ENCODE assay signal across 1 cellular context in the genomic region with DNA sequence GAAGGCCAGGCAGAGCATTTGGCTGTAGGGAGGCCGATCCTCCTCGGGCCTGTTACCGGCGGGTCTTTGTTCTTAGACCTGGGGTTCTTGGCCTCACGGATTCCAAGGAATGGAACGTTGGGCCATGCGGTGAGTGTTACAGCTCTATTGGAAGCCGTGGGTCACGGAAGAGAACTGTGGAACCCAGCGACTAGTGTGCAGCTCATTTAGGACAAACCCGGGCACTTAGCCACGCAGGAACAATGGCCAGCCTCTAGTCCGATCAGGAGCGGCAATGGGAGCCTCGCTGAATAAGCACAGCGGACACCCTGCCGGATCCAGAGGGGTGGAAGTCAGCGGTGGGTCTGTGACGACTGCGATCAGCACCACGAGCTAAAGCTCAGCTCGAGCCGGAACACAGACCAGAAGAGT.
TF ChIP-seq lines count a peak whose summit lies in the region.

No MANE protein-coding gene starts in this region.

TF ChIP-seq in liver, 16 proteins besides CTCF, POLR2A, EP300 and RAD21:
- TF ChIP-seq, protein P1, sequence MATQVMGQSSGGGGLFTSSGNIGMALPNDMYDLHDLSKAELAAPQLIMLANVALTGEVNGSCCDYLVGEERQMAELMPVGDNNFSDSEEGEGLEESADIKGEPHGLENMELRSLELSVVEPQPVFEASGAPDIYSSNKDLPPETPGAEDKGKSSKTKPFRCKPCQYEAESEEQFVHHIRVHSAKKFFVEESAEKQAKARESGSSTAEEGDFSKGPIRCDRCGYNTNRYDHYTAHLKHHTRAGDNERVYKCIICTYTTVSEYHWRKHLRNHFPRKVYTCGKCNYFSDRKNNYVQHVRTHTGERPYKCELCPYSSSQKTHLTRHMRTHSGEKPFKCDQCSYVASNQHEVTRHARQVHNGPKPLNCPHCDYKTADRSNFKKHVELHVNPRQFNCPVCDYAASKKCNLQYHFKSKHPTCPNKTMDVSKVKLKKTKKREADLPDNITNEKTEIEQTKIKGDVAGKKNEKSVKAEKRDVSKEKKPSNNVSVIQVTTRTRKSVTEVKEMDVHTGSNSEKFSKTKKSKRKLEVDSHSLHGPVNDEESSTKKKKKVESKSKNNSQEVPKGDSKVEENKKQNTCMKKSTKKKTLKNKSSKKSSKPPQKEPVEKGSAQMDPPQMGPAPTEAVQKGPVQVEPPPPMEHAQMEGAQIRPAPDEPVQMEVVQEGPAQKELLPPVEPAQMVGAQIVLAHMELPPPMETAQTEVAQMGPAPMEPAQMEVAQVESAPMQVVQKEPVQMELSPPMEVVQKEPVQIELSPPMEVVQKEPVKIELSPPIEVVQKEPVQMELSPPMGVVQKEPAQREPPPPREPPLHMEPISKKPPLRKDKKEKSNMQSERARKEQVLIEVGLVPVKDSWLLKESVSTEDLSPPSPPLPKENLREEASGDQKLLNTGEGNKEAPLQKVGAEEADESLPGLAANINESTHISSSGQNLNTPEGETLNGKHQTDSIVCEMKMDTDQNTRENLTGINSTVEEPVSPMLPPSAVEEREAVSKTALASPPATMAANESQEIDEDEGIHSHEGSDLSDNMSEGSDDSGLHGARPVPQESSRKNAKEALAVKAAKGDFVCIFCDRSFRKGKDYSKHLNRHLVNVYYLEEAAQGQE (IDR thresholded peaks at IDR 0.05), result no peak
- TF ChIP-seq, protein P2, sequence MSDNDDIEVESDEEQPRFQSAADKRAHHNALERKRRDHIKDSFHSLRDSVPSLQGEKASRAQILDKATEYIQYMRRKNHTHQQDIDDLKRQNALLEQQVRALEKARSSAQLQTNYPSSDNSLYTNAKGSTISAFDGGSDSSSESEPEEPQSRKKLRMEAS (IDR thresholded peaks at IDR 0.05), result no peak
- TF ChIP-seq, protein P3, sequence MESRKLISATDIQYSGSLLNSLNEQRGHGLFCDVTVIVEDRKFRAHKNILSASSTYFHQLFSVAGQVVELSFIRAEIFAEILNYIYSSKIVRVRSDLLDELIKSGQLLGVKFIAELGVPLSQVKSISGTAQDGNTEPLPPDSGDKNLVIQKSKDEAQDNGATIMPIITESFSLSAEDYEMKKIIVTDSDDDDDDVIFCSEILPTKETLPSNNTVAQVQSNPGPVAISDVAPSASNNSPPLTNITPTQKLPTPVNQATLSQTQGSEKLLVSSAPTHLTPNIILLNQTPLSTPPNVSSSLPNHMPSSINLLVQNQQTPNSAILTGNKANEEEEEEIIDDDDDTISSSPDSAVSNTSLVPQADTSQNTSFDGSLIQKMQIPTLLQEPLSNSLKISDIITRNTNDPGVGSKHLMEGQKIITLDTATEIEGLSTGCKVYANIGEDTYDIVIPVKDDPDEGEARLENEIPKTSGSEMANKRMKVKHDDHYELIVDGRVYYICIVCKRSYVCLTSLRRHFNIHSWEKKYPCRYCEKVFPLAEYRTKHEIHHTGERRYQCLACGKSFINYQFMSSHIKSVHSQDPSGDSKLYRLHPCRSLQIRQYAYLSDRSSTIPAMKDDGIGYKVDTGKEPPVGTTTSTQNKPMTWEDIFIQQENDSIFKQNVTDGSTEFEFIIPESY (IDR thresholded peaks at IDR 0.05), result no peak
- no peak for TF ChIP-seq TAF1 (conservative IDR thresholded peaks at IDR 0.05)
- TF ChIP-seq RXRA (IDR thresholded peaks at IDR 0.05), result no peak
- TF ChIP-seq HNF4A (conservative IDR thresholded peaks at IDR 0.05), result no peak
- no peak for TF ChIP-seq SP1 (IDR thresholded peaks at IDR 0.05)
- no peak for TF ChIP-seq JUND (IDR thresholded peaks at IDR 0.05)
- TF ChIP-seq, protein P4, sequence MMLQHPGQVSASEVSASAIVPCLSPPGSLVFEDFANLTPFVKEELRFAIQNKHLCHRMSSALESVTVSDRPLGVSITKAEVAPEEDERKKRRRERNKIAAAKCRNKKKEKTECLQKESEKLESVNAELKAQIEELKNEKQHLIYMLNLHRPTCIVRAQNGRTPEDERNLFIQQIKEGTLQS (IDR thresholded peaks at IDR 0.05), result no peak
- TF ChIP-seq HNF4G (IDR thresholded peaks at IDR 0.05), result no peak
- no peak for TF ChIP-seq FOXA2 (IDR thresholded peaks at IDR 0.05)
- no peak for TF ChIP-seq EGR1 (IDR thresholded peaks at IDR 0.05; ENCODE audit: low read depth in 2 of 2)
- no peak for TF ChIP-seq NR2F2 (IDR thresholded peaks at IDR 0.05)
TF ChIP-seq in liver: peak in this region for 0.
